8 cellular contexts compared by ENCODE assay signal in genomic region chrX:154570361-154570760, GRCh38. TPM values are rescaled to one million over a fixed set of nuclear protein-coding genes. Genes with fewer than 3 reads are reported as not detected.
"Had no signal": no experiment of that assay in that cellular context is flagged by ENCODE, and none has a peak within 500 bp of the region (broad histone marks: within the 10 kb centered on the region; RNA-seq: fewer than 3 reads in every experiment).

No MANE protein-coding gene starts in this region.

RNA-seq across cellular contexts. Expression of gene CTAG1A, which starts 14.6 kb away (rescaled TPM):
- total RNA-seq: HT-29; IMR-90; M059J; Peyer's patch; Right ventricle myocardium inferior; RPMI7951; SJCRH30; T-helper 1 cell treated with Interleukin-12 subunit alpha and Interleukin-12 subunit beta and Interleukin-4 antibody, amounts not matched to agents 30 ng/mL and 1 ng/mL, for 36 hours had no signal
- polyA plus RNA-seq: IMR-90 had no signal

RNA-seq across cellular contexts. Expression of gene CTAG1B, which starts 48.7 kb away (rescaled TPM):
- total RNA-seq: HT-29; IMR-90; M059J; Peyer's patch; Right ventricle myocardium inferior; RPMI7951; SJCRH30; T-helper 1 cell treated with Interleukin-12 subunit alpha and Interleukin-12 subunit beta and Interleukin-4 antibody, amounts not matched to agents 30 ng/mL and 1 ng/mL, for 36 hours had no signal
- polyA plus RNA-seq: IMR-90 had no signal
